1 cellular context compared by ENCODE assay signal in genomic region chr17:38751803-38752118, GRCh38.
TF ChIP-seq lines count a peak whose summit lies in the region.

No MANE protein-coding gene starts in this region.

TF ChIP-seq in IMR-90, 13 proteins besides CTCF, POLR2A, EP300 and RAD21 (continued from another document):
- TF ChIP-seq ELK1 (IDR thresholded peaks at IDR 0.05; ENCODE audit: borderline replicate concordance, low read depth, low read length) (no peak), MAZ (IDR thresholded peaks at IDR 0.05; ENCODE audit: borderline replicate concordance, low read depth, low read length) (no peak), CHD1 (IDR thresholded peaks at IDR 0.05; ENCODE audit: low read depth, low read length) (no peak; the same call in 1 of the 2 replicates), RCOR1 (IDR thresholded peaks at IDR 0.05; ENCODE audit: insufficient replicate concordance, low read length) (no peak)
